Comparison of ENCODE assay signal across 1 cellular context in the genomic region with DNA sequence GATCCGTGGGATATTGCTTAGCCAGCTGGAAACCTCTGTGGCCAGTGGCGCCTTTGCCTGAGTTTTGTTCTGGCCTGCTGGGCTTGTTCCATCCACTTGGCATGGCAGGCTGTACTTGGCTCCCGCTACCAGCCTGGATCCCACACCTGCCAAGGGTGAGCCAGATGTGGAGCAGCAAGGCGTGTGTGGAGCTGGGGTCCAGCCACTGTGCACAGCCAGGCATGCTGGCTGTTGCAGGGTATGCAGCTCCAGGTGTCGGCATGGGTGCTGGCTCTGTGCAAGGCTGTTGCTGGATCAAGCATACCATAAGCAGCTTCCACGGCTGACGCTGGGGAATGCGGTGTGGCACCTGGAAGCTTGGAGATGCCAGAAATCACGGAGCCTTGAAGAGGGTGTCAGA.
TF ChIP-seq lines count a peak whose summit lies in the region.

No MANE protein-coding gene starts in this region.

TF ChIP-seq in GM23338, 12 proteins besides CTCF, POLR2A, EP300 and RAD21 (continued from another document):
- TF ChIP-seq, protein P1, sequence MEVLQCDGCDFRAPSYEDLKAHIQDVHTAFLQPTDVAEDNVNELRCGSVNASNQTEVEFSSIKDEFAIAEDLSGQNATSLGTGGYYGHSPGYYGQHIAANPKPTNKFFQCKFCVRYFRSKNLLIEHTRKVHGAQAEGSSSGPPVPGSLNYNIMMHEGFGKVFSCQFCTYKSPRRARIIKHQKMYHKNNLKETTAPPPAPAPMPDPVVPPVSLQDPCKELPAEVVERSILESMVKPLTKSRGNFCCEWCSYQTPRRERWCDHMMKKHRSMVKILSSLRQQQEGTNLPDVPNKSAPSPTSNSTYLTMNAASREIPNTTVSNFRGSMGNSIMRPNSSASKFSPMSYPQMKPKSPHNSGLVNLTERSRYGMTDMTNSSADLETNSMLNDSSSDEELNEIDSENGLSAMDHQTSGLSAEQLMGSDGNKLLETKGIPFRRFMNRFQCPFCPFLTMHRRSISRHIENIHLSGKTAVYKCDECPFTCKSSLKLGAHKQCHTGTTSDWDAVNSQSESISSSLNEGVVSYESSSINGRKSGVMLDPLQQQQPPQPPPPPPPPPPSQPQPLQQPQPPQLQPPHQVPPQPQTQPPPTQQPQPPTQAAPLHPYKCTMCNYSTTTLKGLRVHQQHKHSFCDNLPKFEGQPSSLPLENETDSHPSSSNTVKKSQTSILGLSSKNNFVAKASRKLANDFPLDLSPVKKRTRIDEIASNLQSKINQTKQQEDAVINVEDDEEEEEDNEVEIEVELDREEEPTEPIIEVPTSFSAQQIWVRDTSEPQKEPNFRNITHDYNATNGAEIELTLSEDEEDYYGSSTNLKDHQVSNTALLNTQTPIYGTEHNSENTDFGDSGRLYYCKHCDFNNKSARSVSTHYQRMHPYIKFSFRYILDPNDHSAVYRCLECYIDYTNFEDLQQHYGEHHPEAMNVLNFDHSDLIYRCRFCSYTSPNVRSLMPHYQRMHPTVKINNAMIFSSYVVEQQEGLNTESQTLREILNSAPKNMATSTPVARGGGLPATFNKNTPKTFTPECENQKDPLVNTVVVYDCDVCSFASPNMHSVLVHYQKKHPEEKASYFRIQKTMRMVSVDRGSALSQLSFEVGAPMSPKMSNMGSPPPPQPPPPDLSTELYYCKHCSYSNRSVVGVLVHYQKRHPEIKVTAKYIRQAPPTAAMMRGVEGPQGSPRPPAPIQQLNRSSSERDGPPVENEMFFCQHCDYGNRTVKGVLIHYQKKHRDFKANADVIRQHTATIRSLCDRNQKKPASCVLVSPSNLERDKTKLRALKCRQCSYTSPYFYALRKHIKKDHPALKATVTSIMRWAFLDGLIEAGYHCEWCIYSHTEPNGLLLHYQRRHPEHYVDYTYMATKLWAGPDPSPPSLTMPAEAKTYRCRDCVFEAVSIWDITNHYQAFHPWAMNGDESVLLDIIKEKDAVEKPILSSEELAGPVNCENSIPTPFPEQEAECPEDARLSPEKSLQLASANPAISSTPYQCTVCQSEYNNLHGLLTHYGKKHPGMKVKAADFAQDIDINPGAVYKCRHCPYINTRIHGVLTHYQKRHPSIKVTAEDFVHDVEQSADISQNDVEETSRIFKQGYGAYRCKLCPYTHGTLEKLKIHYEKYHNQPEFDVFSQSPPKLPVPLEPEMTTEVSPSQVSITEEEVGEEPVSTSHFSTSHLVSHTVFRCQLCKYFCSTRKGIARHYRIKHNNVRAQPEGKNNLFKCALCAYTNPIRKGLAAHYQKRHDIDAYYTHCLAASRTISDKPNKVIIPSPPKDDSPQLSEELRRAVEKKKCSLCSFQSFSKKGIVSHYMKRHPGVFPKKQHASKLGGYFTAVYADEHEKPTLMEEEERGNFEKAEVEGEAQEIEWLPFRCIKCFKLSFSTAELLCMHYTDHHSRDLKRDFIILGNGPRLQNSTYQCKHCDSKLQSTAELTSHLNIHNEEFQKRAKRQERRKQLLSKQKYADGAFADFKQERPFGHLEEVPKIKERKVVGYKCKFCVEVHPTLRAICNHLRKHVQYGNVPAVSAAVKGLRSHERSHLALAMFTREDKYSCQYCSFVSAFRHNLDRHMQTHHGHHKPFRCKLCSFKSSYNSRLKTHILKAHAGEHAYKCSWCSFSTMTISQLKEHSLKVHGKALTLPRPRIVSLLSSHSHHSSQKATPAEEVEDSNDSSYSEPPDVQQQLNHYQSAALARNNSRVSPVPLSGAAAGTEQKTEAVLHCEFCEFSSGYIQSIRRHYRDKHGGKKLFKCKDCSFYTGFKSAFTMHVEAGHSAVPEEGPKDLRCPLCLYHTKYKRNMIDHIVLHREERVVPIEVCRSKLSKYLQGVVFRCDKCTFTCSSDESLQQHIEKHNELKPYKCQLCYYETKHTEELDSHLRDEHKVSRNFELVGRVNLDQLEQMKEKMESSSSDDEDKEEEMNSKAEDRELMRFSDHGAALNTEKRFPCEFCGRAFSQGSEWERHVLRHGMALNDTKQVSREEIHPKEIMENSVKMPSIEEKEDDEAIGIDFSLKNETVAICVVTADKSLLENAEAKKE (CRISPR knock-in tag; IDR thresholded peaks at IDR 0.05), result no peak
- TF ChIP-seq ZNF114 (CRISPR knock-in tag; IDR thresholded peaks at IDR 0.05) (no peak), EZH2 (IDR thresholded peaks at IDR 0.05; ENCODE audit: low read depth, unreplicated experiment) (no peak), EZH2phosphoT487 (IDR thresholded peaks at IDR 0.05; ENCODE audit: unreplicated experiment) (no peak), CREB1 (CRISPR knock-in tag; IDR thresholded peaks at IDR 0.05; ENCODE audit: low read depth) (no peak)
- TF ChIP-seq, protein P2, sequence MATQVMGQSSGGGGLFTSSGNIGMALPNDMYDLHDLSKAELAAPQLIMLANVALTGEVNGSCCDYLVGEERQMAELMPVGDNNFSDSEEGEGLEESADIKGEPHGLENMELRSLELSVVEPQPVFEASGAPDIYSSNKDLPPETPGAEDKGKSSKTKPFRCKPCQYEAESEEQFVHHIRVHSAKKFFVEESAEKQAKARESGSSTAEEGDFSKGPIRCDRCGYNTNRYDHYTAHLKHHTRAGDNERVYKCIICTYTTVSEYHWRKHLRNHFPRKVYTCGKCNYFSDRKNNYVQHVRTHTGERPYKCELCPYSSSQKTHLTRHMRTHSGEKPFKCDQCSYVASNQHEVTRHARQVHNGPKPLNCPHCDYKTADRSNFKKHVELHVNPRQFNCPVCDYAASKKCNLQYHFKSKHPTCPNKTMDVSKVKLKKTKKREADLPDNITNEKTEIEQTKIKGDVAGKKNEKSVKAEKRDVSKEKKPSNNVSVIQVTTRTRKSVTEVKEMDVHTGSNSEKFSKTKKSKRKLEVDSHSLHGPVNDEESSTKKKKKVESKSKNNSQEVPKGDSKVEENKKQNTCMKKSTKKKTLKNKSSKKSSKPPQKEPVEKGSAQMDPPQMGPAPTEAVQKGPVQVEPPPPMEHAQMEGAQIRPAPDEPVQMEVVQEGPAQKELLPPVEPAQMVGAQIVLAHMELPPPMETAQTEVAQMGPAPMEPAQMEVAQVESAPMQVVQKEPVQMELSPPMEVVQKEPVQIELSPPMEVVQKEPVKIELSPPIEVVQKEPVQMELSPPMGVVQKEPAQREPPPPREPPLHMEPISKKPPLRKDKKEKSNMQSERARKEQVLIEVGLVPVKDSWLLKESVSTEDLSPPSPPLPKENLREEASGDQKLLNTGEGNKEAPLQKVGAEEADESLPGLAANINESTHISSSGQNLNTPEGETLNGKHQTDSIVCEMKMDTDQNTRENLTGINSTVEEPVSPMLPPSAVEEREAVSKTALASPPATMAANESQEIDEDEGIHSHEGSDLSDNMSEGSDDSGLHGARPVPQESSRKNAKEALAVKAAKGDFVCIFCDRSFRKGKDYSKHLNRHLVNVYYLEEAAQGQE (IDR thresholded peaks at IDR 0.05; ENCODE audit: unreplicated experiment), result no peak
- TF ChIP-seq, protein P3, sequence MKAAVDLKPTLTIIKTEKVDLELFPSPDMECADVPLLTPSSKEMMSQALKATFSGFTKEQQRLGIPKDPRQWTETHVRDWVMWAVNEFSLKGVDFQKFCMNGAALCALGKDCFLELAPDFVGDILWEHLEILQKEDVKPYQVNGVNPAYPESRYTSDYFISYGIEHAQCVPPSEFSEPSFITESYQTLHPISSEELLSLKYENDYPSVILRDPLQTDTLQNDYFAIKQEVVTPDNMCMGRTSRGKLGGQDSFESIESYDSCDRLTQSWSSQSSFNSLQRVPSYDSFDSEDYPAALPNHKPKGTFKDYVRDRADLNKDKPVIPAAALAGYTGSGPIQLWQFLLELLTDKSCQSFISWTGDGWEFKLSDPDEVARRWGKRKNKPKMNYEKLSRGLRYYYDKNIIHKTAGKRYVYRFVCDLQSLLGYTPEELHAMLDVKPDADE (IDR thresholded peaks at IDR 0.05), result no peak
